ENCODE assay signal across 9 cellular contexts in genomic region chr2:218291318-218291933, GRCh38. TPM values are rescaled to one million over a fixed set of nuclear protein-coding genes. Genes with fewer than 3 reads are reported as not detected.
A peak's percentile ranks its signal among the peaks of the same experiment; 100 is the strongest.
DNase-seq lines count a peak whose midpoint lies in the region; ATAC-seq, FAIRE-seq and TF ChIP-seq lines count a peak whose summit lies in the region.
"Had no signal": no experiment of that assay in that cellular context is flagged by ENCODE, and none has a peak within 500 bp of the region (broad histone marks: within the 10 kb centered on the region; RNA-seq: fewer than 3 reads in every experiment).

No MANE protein-coding gene starts in this region.

- peak overlapping the region; percentile 82 to 92 for H3K9ac ChIP-seq in K562 (ENCODE audit: insufficient read depth in 1 of 2, low read depth in 2 of 2, low read length in 2 of 2)

- H3K9me1 ChIP-seq in K562 (ENCODE audit: control insufficient read depth, insufficient read depth, low read length): peaks cover 3% of the 10 kb centered on the region

- WGBS in K562 (ENCODE audit: insufficient coverage, low coverage, missing lambda C conversion rate): 0% methylated on average over 6 of the region's 8 CpGs

- H2AFZ ChIP-seq in K562 (ENCODE audit: low read depth, low read length): no peak overlapping the region

- H3K79me2 ChIP-seq in K562 (ENCODE audit: control insufficient read depth, insufficient read depth, low read length): peaks cover 60% of the 10 kb centered on the region

- CTCF ChIA-PET in K562 (lab: Yijun Ruan, JAX; ENCODE audit: low intra/inter-chr PET ratio): no interaction called here

- POLR2A ChIA-PET in K562 (lab: Yijun Ruan, JAX): interaction anchor here (0.6 to 2.5 kb wide), 4 partner anchors 16 to 105 kb away, joined by 4 to 10 read pairs (median 6); no protein-coding TSS in a partner anchor

- H3K9me3 Mint-ChIP-seq in stimulated activated naive CD8-positive, alpha-beta T cell treated with anti-CD3 and anti-CD28 coated beads, Interleukin-15, Interleukin-2, amounts not matched to agents 100 ng/mL and 50 ng/mL, for 24 hours: no peaks in the 10 kb centered on the region

- H3K27me3 ChIP-seq in K562 (ENCODE audit: control insufficient read depth in 2 of 2, insufficient read depth in 2 of 2, low read length in 2 of 2) (no peaks in the 10 kb centered on the region), thoracic aorta (replicated peaks; ENCODE audit: insufficient read depth) (no peaks in the 10 kb centered on the region)

- TF ChIP-seq POLR2A in K562 (conservative IDR thresholded peaks at IDR 0.05): no peak

- peak overlapping the region; percentile 88 for H3K27ac ChIP-seq in K562 (ENCODE audit: extremely low read depth, low read depth, low read length)
- H3K27ac ChIP-seq in thoracic aorta: peak overlapping the region; percentile 96 to 99

- H3K4me1 Mint-ChIP-seq in stimulated activated naive CD8-positive, alpha-beta T cell treated with anti-CD3 and anti-CD28 coated beads, Interleukin-15, Interleukin-2, amounts not matched to agents 100 ng/mL and 50 ng/mL, for 24 hours (ENCODE audit: low read depth): peaks cover 69% of the 10 kb centered on the region

- H3K4me1 ChIP-seq in K562 (replicated peaks in 1 of 2; ENCODE audit: control insufficient read depth in 2 of 2, insufficient read depth in 2 of 2, low read length in 2 of 2): peaks cover 41 to 55% of the 10 kb centered on the region in 2 experiments
- H3K4me1 ChIP-seq in thoracic aorta (ENCODE audit: control insufficient read depth in 1 of 2, low read depth in 2 of 2): peaks cover 54 to 83% of the 10 kb centered on the region in 2 donors

- peaks cover 4% of the 10 kb centered on the region for H3K36me3 Mint-ChIP-seq in stimulated activated naive CD8-positive, alpha-beta T cell treated with anti-CD3 and anti-CD28 coated beads, Interleukin-15, Interleukin-2, amounts not matched to agents 100 ng/mL and 50 ng/mL, for 24 hours (ENCODE audit: low read depth)

- intact Hi-C loops in K562 (cut with micrococcal nuclease): loop anchor here (5.0 kb wide), 1 partner anchor 276 kb away; the partner anchor contains the start of genes CNOT9 and USP37

- no peak for TF ChIP-seq RAD21 in K562 (CRISPR knock-in tag; conservative IDR thresholded peaks at IDR 0.05 in 1 of 2, IDR thresholded peaks at IDR 0.05 in 1 of 2)

- peak overlapping the region; percentile 94 for H3K4me2 ChIP-seq in K562 (ENCODE audit: insufficient read depth, low read length)

- no peak for TF ChIP-seq EP300 in K562 (IDR thresholded peaks at IDR 0.05; ENCODE audit: low read length)

- peaks cover 6% of the 10 kb centered on the region; the same call in 1 of the 2 replicates for H4K20me1 ChIP-seq in K562 (replicated peaks; ENCODE audit: control insufficient read depth, insufficient read depth, low read length)

- H3K4me3 ChIP-seq in K562 (peak overlapping the region; percentile 62), thoracic aorta (peak overlapping the region; percentile 94)

- H3K9me3 ChIP-seq in K562 (replicated peaks; ENCODE audit: control insufficient read depth, insufficient read depth, low read depth, low read length): no peaks in the 10 kb centered on the region
- H3K9me3 ChIP-seq in thoracic aorta: no peaks in the 10 kb centered on the region

- H3K36me3 ChIP-seq in K562 (ENCODE audit: control insufficient read depth, insufficient read depth, low read length) (peaks cover 13% of the 10 kb centered on the region; the same call in 2 of the 3 replicates), thoracic aorta (no peaks in the 10 kb centered on the region)

- no peak for FAIRE-seq in K562 (lab: Jason Lieb, UNC)
- FAIRE-seq: endometrium had no signal

- no TSS peak for BruUV-seq in K562 (replicated peaks; lab: Mats Ljungman, UMichigan)

- TF ChIP-seq CTCF in K562 (IDR thresholded peaks at IDR 0.05 in 2 of 3, conservative IDR thresholded peaks at IDR 0.05 in 1 of 3; ENCODE audit: insufficient read depth in 2 of 3, low read depth in 1 of 3, low read length in 3 of 3): no peak
- TF ChIP-seq CTCF in thoracic aorta (IDR thresholded peaks at IDR 0.05): no peak

- peak overlapping the region; percentile 89 for H3K27ac Mint-ChIP-seq in stimulated activated naive CD8-positive, alpha-beta T cell treated with anti-CD3 and anti-CD28 coated beads, Interleukin-15, Interleukin-2, amounts not matched to agents 100 ng/mL and 50 ng/mL, for 24 hours

- H3K27me3 Mint-ChIP-seq in stimulated activated naive CD8-positive, alpha-beta T cell treated with anti-CD3 and anti-CD28 coated beads, Interleukin-15, Interleukin-2, amounts not matched to agents 100 ng/mL and 50 ng/mL, for 24 hours: no peaks in the 10 kb centered on the region

- DNase-seq in stimulated activated naive CD8-positive, alpha-beta T cell treated with anti-CD3 and anti-CD28 coated beads, Interleukin-15, Interleukin-2, amounts not matched to agents 100 U/mL and 50 U/mL, for 24 hours: no peak
- no peak for DNase-seq in K562 (ENCODE audit: extremely low read depth in 1 of 4, low spot score in 3 of 4)
- DNase-seq in kidney tubule cell (ENCODE audit: low spot score): peak; percentile 57
- DNase-seq in thoracic aorta (ENCODE audit: low spot score): no peak
- DNase-seq in NOMO-1 (lab: John Stamatoyannopoulos, UW; ENCODE audit: unreplicated experiment in 2 of 2): no peak

- no peak for ATAC-seq in stimulated activated naive CD8-positive, alpha-beta T cell treated with anti-CD3 and anti-CD28 coated beads, Interleukin-15, Interleukin-2, amounts not matched to agents 100 U/mL and 50 U/mL, for 24 hours
- ATAC-seq in K562: no peak
- no peak for ATAC-seq in thoracic aorta (ENCODE audit: insufficient number of reproducible peaks, low FRiP score, low read depth)
- no peak for ATAC-seq in GM21381 (IDR thresholded peaks at IDR 0.05; ENCODE audit: unreplicated experiment)
- ATAC-seq in HG03025 (IDR thresholded peaks at IDR 0.05; ENCODE audit: low FRiP score, unreplicated experiment): no peak

- in situ Hi-C loops in K562 (cut with MboI): no loop called here

- H3K4me3 Mint-ChIP-seq in stimulated activated naive CD8-positive, alpha-beta T cell treated with anti-CD3 and anti-CD28 coated beads, Interleukin-15, Interleukin-2, amounts not matched to agents 100 ng/mL and 50 ng/mL, for 24 hours: peak overlapping the region; percentile 86

RNA-seq across cellular contexts. Expression of gene TMBIM1, which starts 0.9 kb away (rescaled TPM):
- 60.5 and 126 TPM in 2 replicates for total RNA-seq in K562 (2011; cell fraction: chromatin; rRNA removed; ENCODE audit: low replicate concordance)
- 123 and 144 TPM in 2 replicates for total RNA-seq in K562 (2011; cell fraction: nucleolus; rRNA removed)
- total RNA-seq in K562 (2011; cell fraction: nucleoplasm; rRNA removed): 126 and 128 TPM in 2 replicates
- total RNA-seq in K562 (2014; rRNA removed): 64.8 and 71.4 TPM in 2 replicates
- 56.6 and 59.2 TPM in 2 replicates for total RNA-seq in K562 (2014; rRNA removed; fragmentation: Illumina TruSeq; extraction: Trizol)
- total RNA-seq in K562 (2015; rRNA removed; fragmentation: Illumina TruSeq; extraction: Trizol): 43.7 and 46.8 TPM in 2 replicates
- 90.7 and 102 TPM in 2 replicates for total RNA-seq in K562 (2021)
- 45.9 and 66.8 TPM in 2 replicates for polyA plus RNA-seq in K562 (2011; rRNA removed)
- polyA plus RNA-seq in K562 (2011; cell fraction: cytosol; rRNA removed): 68.3 and 77.4 TPM in 2 replicates
- polyA plus RNA-seq in K562 (2011; cell fraction: nucleus; rRNA removed): 111 and 118 TPM in 2 replicates
- polyA plus RNA-seq in K562 (2012): 77.9 and 194 TPM in 2 replicates
- 105 and 112 TPM in 2 replicates for polyA plus RNA-seq in K562 (2014; fragmentation: Illumina TruSeq; extraction: Trizol)
- polyA plus RNA-seq in K562 (2014; fragmentation: Nextera tagmentation; extraction: Ambion mirVana): 10 to 100 TPM; 14.2 to 35.6 TPM
- polyA plus RNA-seq in K562 (2014; rRNA removed): 47.0 and 49.5 TPM in 2 replicates
- polyA minus RNA-seq in K562 (2011; rRNA and poly(A)+ RNA removed): 37.4 and 39.0 TPM in 2 replicates
- polyA minus RNA-seq in K562 (2011; cell fraction: cytosol; rRNA and poly(A)+ RNA removed): 26.7 and 30.6 TPM in 2 replicates
- 15.1 and 18.2 TPM in 2 replicates for polyA minus RNA-seq in K562 (2011; cell fraction: nucleus; rRNA and poly(A)+ RNA removed)
- total RNA-seq in thoracic aorta: 100 to 1,000 TPM; 324 to 369 TPM

RNA-seq across cellular contexts. Expression of gene PNKD, which starts 21.1 kb away (rescaled TPM):
- 14.5 and 65.7 TPM in 2 replicates for total RNA-seq in K562 (2011; cell fraction: chromatin; rRNA removed; ENCODE audit: low replicate concordance)
- 43.7 and 53.7 TPM in 2 replicates for total RNA-seq in K562 (2011; cell fraction: nucleolus; rRNA removed)
- 35.0 and 68.9 TPM in 2 replicates for total RNA-seq in K562 (2011; cell fraction: nucleoplasm; rRNA removed)
- 50.2 and 55.7 TPM in 2 replicates for total RNA-seq in K562 (2014; rRNA removed)
- total RNA-seq in K562 (2014; rRNA removed; fragmentation: Illumina TruSeq; extraction: Trizol): 17.5 and 26.0 TPM in 2 replicates
- total RNA-seq in K562 (2015; rRNA removed; fragmentation: Illumina TruSeq; extraction: Trizol): 32.3 and 34.0 TPM in 2 replicates
- 59.5 and 60.1 TPM in 2 replicates for total RNA-seq in K562 (2021)
- polyA plus RNA-seq in K562 (2011; rRNA removed): 37.2 and 41.2 TPM in 2 replicates
- polyA plus RNA-seq in K562 (2011; cell fraction: cytosol; rRNA removed): 44.5 and 73.0 TPM in 2 replicates
- polyA plus RNA-seq in K562 (2011; cell fraction: nucleus; rRNA removed): 74.3 and 129 TPM in 2 replicates
- polyA plus RNA-seq in K562 (2012): 59.7 and 79.4 TPM in 2 replicates
- 64.2 and 68.2 TPM in 2 replicates for polyA plus RNA-seq in K562 (2014; fragmentation: Illumina TruSeq; extraction: Trizol)
- polyA plus RNA-seq in K562 (2014; fragmentation: Nextera tagmentation; extraction: Ambion mirVana): 100 to 1,000 TPM in 1 of 2 experiments, 10 to 100 TPM in 1; 89.1 to 105 TPM
- 80.6 and 85.2 TPM in 2 replicates for polyA plus RNA-seq in K562 (2014; rRNA removed)
- polyA minus RNA-seq in K562 (2011; rRNA and poly(A)+ RNA removed): 8.8 and 9.5 TPM in 2 replicates
- 11.2 and 13.5 TPM in 2 replicates for polyA minus RNA-seq in K562 (2011; cell fraction: cytosol; rRNA and poly(A)+ RNA removed)
- polyA minus RNA-seq in K562 (2011; cell fraction: nucleus; rRNA and poly(A)+ RNA removed): 11.0 and 18.3 TPM in 2 replicates
- total RNA-seq in thoracic aorta: 10 to 100 TPM; 19.4 to 38.4 TPM

RNA-seq across cellular contexts. Expression of gene AAMP, which starts 21.5 kb away (rescaled TPM):
- 32.1 and 75.8 TPM in 2 replicates for total RNA-seq in K562 (2011; cell fraction: chromatin; rRNA removed; ENCODE audit: low replicate concordance)
- total RNA-seq in K562 (2011; cell fraction: nucleolus; rRNA removed): 53.4 and 63.2 TPM in 2 replicates
- total RNA-seq in K562 (2011; cell fraction: nucleoplasm; rRNA removed): 39.5 and 41.6 TPM in 2 replicates
- total RNA-seq in K562 (2014; rRNA removed) (156 and 197 TPM in 2 replicates), K562 (2014; rRNA removed; fragmentation: Illumina TruSeq; extraction: Trizol) (62.2 and 77.6 TPM in 2 replicates), K562 (2015; rRNA removed; fragmentation: Illumina TruSeq; extraction: Trizol) (94.1 and 99.2 TPM in 2 replicates), K562 (2021) (87.7 and 96.9 TPM in 2 replicates), thoracic aorta (10 to 100 TPM; 95.9 to 97.5 TPM)
- polyA plus RNA-seq in K562 (2011; rRNA removed) (39.5 and 47.3 TPM in 2 replicates), K562 (2014; fragmentation: Illumina TruSeq; extraction: Trizol) (135 and 139 TPM in 2 replicates), K562 (2014; fragmentation: Nextera tagmentation; extraction: Ambion mirVana) (1 to 10 TPM; 5.7 to 8.9 TPM), K562 (2014; rRNA removed) (133 and 156 TPM in 2 replicates)
- 74.7 and 140 TPM in 2 replicates for polyA plus RNA-seq in K562 (2011; cell fraction: cytosol; rRNA removed)
- 86.2 and 95.8 TPM in 2 replicates for polyA plus RNA-seq in K562 (2011; cell fraction: nucleus; rRNA removed)
- polyA plus RNA-seq in K562 (2012): 76.3 and 79.7 TPM in 2 replicates
- 38.7 and 46.6 TPM in 2 replicates for polyA minus RNA-seq in K562 (2011; rRNA and poly(A)+ RNA removed)
- polyA minus RNA-seq in K562 (2011; cell fraction: cytosol; rRNA and poly(A)+ RNA removed): 31.6 and 40.7 TPM in 2 replicates
- 18.7 and 26.5 TPM in 2 replicates for polyA minus RNA-seq in K562 (2011; cell fraction: nucleus; rRNA and poly(A)+ RNA removed)

RNA-seq across cellular contexts. Expression of gene GPBAR1, which starts 30.6 kb away (rescaled TPM):
- 0.35 TPM in 1 of 2 replicates, not detected in the other for total RNA-seq in K562 (2011; cell fraction: chromatin; rRNA removed; ENCODE audit: low replicate concordance)
- 0.33 TPM in 1 of 2 replicates, not detected in the other for total RNA-seq in K562 (2011; cell fraction: nucleolus; rRNA removed)
- 0.22 and 0.38 TPM in 2 replicates for total RNA-seq in K562 (2011; cell fraction: nucleoplasm; rRNA removed)
- total RNA-seq in K562 (2014; rRNA removed) (not detected in 2 replicates), K562 (2014; rRNA removed; fragmentation: Illumina TruSeq; extraction: Trizol) (not detected in 2 replicates), K562 (2015; rRNA removed; fragmentation: Illumina TruSeq; extraction: Trizol) (not detected in 2 replicates), K562 (2021) (not detected in 2 replicates), thoracic aorta (1 to 10 TPM; 3.5 to 4.2 TPM)
- polyA plus RNA-seq in K562 (2011; rRNA removed) (not detected in 2 replicates), K562 (2014; fragmentation: Illumina TruSeq; extraction: Trizol) (not detected in 2 replicates), K562 (2014; fragmentation: Nextera tagmentation; extraction: Ambion mirVana) (not detected), K562 (2014; rRNA removed) (not detected in 2 replicates)
- 0.04 TPM in 1 of 2 replicates, not detected in the other for polyA plus RNA-seq in K562 (2011; cell fraction: cytosol; rRNA removed)
- polyA plus RNA-seq in K562 (2011; cell fraction: nucleus; rRNA removed): 0.07 and 0.09 TPM in 2 replicates
- 0.08 TPM in 1 of 2 replicates, not detected in the other for polyA plus RNA-seq in K562 (2012)
- polyA minus RNA-seq in K562 (2011; rRNA and poly(A)+ RNA removed): not detected in 2 replicates
- not detected in 2 replicates for polyA minus RNA-seq in K562 (2011; cell fraction: cytosol; rRNA and poly(A)+ RNA removed)
- not detected in 2 replicates for polyA minus RNA-seq in K562 (2011; cell fraction: nucleus; rRNA and poly(A)+ RNA removed)
